In the genomic region with DNA sequence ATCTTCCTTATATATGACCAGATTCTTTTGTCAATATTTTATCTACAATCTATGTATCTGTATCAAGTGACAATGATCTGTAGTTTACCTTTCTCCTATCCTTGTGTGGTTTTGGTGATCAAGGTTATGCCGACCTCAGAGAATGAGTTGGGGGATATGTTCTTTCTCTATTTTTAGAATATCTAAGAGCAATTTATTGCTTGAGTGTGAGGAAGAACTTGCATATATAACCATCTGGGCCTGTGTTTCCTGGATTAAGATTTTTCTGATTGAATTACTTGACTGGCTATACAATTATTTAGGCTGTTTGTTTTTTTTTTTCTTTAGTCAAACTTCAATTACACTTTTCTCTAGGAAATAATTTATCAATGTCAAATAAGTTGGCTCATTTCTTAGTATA, we compare ENCODE assay signal across 23 cellular contexts. TPM values are rescaled to one million over a fixed set of nuclear protein-coding genes. Genes with fewer than 3 reads are reported as not detected.
DNase-seq lines count a peak whose midpoint lies in the region; ATAC-seq, FAIRE-seq and TF ChIP-seq lines count a peak whose summit lies in the region.
"Had no signal": no experiment of that assay in that cellular context is flagged by ENCODE, and none has a peak within 500 bp of the region (broad histone marks: within the 10 kb centered on the region; RNA-seq: fewer than 3 reads in every experiment).

No MANE protein-coding gene starts in this region.

- intact Hi-C loops in GM12878 (cut with micrococcal nuclease; ENCODE audit: unreplicated experiment): no loop called here

- H3K9me3 Mint-ChIP-seq in activated T-cell treated with anti-CD3 and anti-CD28 coated beads, Interleukin-2, amount 50 U/mL, for 72 hours: no peaks in the 10 kb centered on the region
- no peaks in the 10 kb centered on the region for H3K9me3 Mint-ChIP-seq in activated T-cell treated with anti-CD3 and anti-CD28 coated beads, Interleukin-2, amount 50 U/mL, for 24 hours
- H3K9me3 Mint-ChIP-seq in stimulated activated effector memory CD8-positive, alpha-beta T cell treated with anti-CD3 and anti-CD28 coated beads, Interleukin-12 subunit alpha, Interleukin-12 subunit beta, amount 100 ng/mL, for 72 hours: no peaks in the 10 kb centered on the region
- H3K9me3 Mint-ChIP-seq: CD4-positive, alpha-beta T cell; CD8-positive, alpha-beta T cell had no signal

- H2AFZ ChIP-seq in GM12878 (ENCODE audit: control insufficient read depth, low read depth, low read length) (no peak overlapping the region), MM.1S (ENCODE audit: low read length) (no peak overlapping the region)

- RAD21 ChIA-PET in GM12878 (lab: Charles Lee; ENCODE audit: unreplicated experiment): interaction anchor here (1.3 kb wide), 1 partner anchor 19 kb away, joined by 3 read pairs; a partner anchor contains a TSS

- no peak for ATAC-seq in activated T-cell treated with anti-CD3 and anti-CD28 coated beads, Interleukin-2, amount 50 U/mL, for 72 hours (replicated peaks in 1 of 2)
- ATAC-seq in GM12878 (no peak), GM19023 (IDR thresholded peaks at IDR 0.05; ENCODE audit: unreplicated experiment) (no peak), HG03196 (IDR thresholded peaks at IDR 0.05; ENCODE audit: unreplicated experiment) (no peak)
- ATAC-seq in stimulated activated effector memory CD8-positive, alpha-beta T cell treated with anti-CD3 and anti-CD28 coated beads, Interleukin-12 subunit alpha, Interleukin-12 subunit beta, amount 100 ng/mL, for 72 hours: no peak
- ATAC-seq: A549; CD8-positive, alpha-beta T cell had no signal

- FAIRE-seq in GM12878 (lab: Jason Lieb, UNC) (no peak), islet of Langerhans (lab: Jason Lieb, UNC) (peak; percentile 68)
- FAIRE-seq: A549, D721Med, G401.6, GM12891 had no signal

- no peak for DNase-seq in activated T-cell treated with anti-CD3 and anti-CD28 coated beads, Interleukin-2, amount 50 U/mL, for 72 hours
- no peak for DNase-seq in activated T-cell treated with anti-CD3 and anti-CD28 coated beads, Interleukin-2, amount 50 U/mL, for 24 hours
- DNase-seq in GM12878 (ENCODE audit: low read depth, low spot score) (no peak), MM.1S (no peak)
- DNase-seq in stimulated activated effector memory CD8-positive, alpha-beta T cell treated with anti-CD3 and anti-CD28 coated beads, Interleukin-12 subunit alpha, Interleukin-12 subunit beta, amount 100 ng/mL, for 72 hours (ENCODE audit: low spot score in 2 of 2): no peak
- DNase-seq: AML-193; Caco-2; Calu3; CD4-positive, alpha-beta T cell; CD8-positive, alpha-beta T cell; DMS79 treated with DMSO at 0.1 percent for 48 hours; GF-D8 had no signal

- CTCF ChIA-PET in GM12878 (lab: Yijun Ruan, JAX): interaction anchor here (1.3 kb wide), 1 partner anchor 16 kb away, joined by 3 read pairs; no protein-coding TSS in a partner anchor

- H3K4me2 ChIP-seq in GM12878 (ENCODE audit: control insufficient read depth, insufficient read depth) (no peak overlapping the region), MM.1S (ENCODE audit: low read depth, low read length) (no peak overlapping the region)
- H3K4me2 ChIP-seq: A549; BLaER1 treated with 17β-estradiol and CSF1 and Interleukin-3, amounts not matched to agents 10 nM and 100 nM had no signal

- no peaks in the 10 kb centered on the region for H3K9me2 ChIP-seq in MM.1S (replicated peaks; ENCODE audit: insufficient read depth, low read length)

- WGBS in GM12878 (ENCODE audit: insufficient coverage, insufficient replicate concordance, low lambda C conversion rate, missing lambda C conversion rate): 100% methylated on average over 1 of the region's 1 CpG

- no peaks in the 10 kb centered on the region for H3K27me3 Mint-ChIP-seq in activated T-cell treated with anti-CD3 and anti-CD28 coated beads, Interleukin-2, amount 50 U/mL, for 72 hours (ENCODE audit: low read depth)
- H3K27me3 Mint-ChIP-seq in activated T-cell treated with anti-CD3 and anti-CD28 coated beads, Interleukin-2, amount 50 U/mL, for 24 hours: no peaks in the 10 kb centered on the region
- H3K27me3 Mint-ChIP-seq: B cell; CD4-positive, alpha-beta T cell had no signal

- POLR2A ChIA-PET in GM12878 (lab: Charles Lee): no interaction called here

- H3K79me2 ChIP-seq in GM12878 (ENCODE audit: control insufficient read depth, insufficient read depth, low read length) (no peaks in the 10 kb centered on the region), MM.1S (ENCODE audit: low read length) (no peaks in the 10 kb centered on the region)

- no peak for TF ChIP-seq POLR2A in GM12878 (IDR thresholded peaks at IDR 0.05; ENCODE audit: low read depth, low read length)

- no peaks in the 10 kb centered on the region for H3F3A ChIP-seq in MM.1S (ENCODE audit: insufficient read depth, low read length)

- H3K36me3 Mint-ChIP-seq in activated T-cell treated with anti-CD3 and anti-CD28 coated beads, Interleukin-2, amount 50 U/mL, for 72 hours (ENCODE audit: insufficient read depth in 2 of 2): peaks cover 0 to 19% of the 10 kb centered on the region in 2 donors
- H3K36me3 Mint-ChIP-seq in activated T-cell treated with anti-CD3 and anti-CD28 coated beads, Interleukin-2, amount 50 U/mL, for 24 hours (ENCODE audit: low read depth): peaks cover 90% of the 10 kb centered on the region
- peaks cover 95% of the 10 kb centered on the region for H3K36me3 Mint-ChIP-seq in stimulated activated effector memory CD8-positive, alpha-beta T cell treated with anti-CD3 and anti-CD28 coated beads, Interleukin-12 subunit alpha, Interleukin-12 subunit beta, amount 100 ng/mL, for 72 hours

- SMC1A ChIA-PET in GM12878 (lab: Charles Lee; ENCODE audit: uncharacterized antibody, unreplicated experiment): no interaction called here

- H3K9me3 ChIP-seq in GM12878 (replicated peaks; ENCODE audit: control insufficient read depth, insufficient read depth, low read length) (no peaks in the 10 kb centered on the region), MM.1S (replicated peaks; ENCODE audit: insufficient read depth, low read length) (no peaks in the 10 kb centered on the region)
- H3K9me3 ChIP-seq: A549; BLaER1 treated with 17β-estradiol and CSF1 and Interleukin-3, amounts not matched to agents 10 nM and 100 nM; Caco-2 had no signal

- H3K27ac ChIP-seq in GM12878 (ENCODE audit: control insufficient read depth, insufficient read depth) (no peak overlapping the region), MM.1S (ENCODE audit: low read length) (no peak overlapping the region)
- H3K27ac ChIP-seq: 22Rv1; A549; BLaER1 treated with 17β-estradiol and CSF1 and Interleukin-3, amounts not matched to agents 10 nM and 100 nM; C4-2B had no signal

- TF ChIP-seq CTCF in GM12878 (IDR thresholded peaks at IDR 0.05 in 2 of 3, conservative IDR thresholded peaks at IDR 0.05 in 1 of 3; ENCODE audit: control insufficient read depth in 2 of 3, extremely low read depth in 1 of 3, insufficient read depth in 1 of 3, low read depth in 3 of 3, low read length in 3 of 3): no peak
- TF ChIP-seq CTCF in MM.1S (IDR thresholded peaks at IDR 0.05; ENCODE audit: low read length): no peak

- H4K20me1 ChIP-seq in GM12878 (ENCODE audit: control insufficient read depth, insufficient read depth) (no peaks in the 10 kb centered on the region), MM.1S (ENCODE audit: insufficient read depth, low read length) (no peaks in the 10 kb centered on the region)

- H3K4me1 Mint-ChIP-seq in activated T-cell treated with anti-CD3 and anti-CD28 coated beads, Interleukin-2, amount 50 U/mL, for 72 hours (ENCODE audit: low read depth): no peaks in the 10 kb centered on the region
- H3K4me1 Mint-ChIP-seq in activated T-cell treated with anti-CD3 and anti-CD28 coated beads, Interleukin-2, amount 50 U/mL, for 24 hours (ENCODE audit: low read depth): no peaks in the 10 kb centered on the region
- H3K4me1 Mint-ChIP-seq in stimulated activated effector memory CD8-positive, alpha-beta T cell treated with anti-CD3 and anti-CD28 coated beads, Interleukin-12 subunit alpha, Interleukin-12 subunit beta, amount 100 ng/mL, for 72 hours: peaks cover 4% of the 10 kb centered on the region
- H3K4me1 Mint-ChIP-seq: B cell had no signal

- H3K27me3 ChIP-seq in GM12878 (replicated peaks in 1 of 2; ENCODE audit: control insufficient read depth in 2 of 2, insufficient read depth in 2 of 2, low read length in 1 of 2) (no peaks in the 10 kb centered on the region), MM.1S (replicated peaks; ENCODE audit: insufficient read depth, low read length) (no peaks in the 10 kb centered on the region)
- H3K27me3 ChIP-seq: BLaER1 treated with 17β-estradiol and CSF1 and Interleukin-3, amounts not matched to agents 10 nM and 100 nM had no signal

- H3K9ac ChIP-seq in GM12878 (ENCODE audit: control insufficient read depth, insufficient read depth, low read length) (no peak overlapping the region), MM.1S (ENCODE audit: low read length) (no peak overlapping the region)
- H3K9ac ChIP-seq: BLaER1 treated with 17β-estradiol and CSF1 and Interleukin-3, amounts not matched to agents 10 nM and 100 nM had no signal

- H3K27ac Mint-ChIP-seq in activated T-cell treated with anti-CD3 and anti-CD28 coated beads, Interleukin-2, amount 50 U/mL, for 72 hours: peak overlapping the region; percentile 42
- H3K27ac Mint-ChIP-seq in activated T-cell treated with anti-CD3 and anti-CD28 coated beads, Interleukin-2, amount 50 U/mL, for 24 hours: no peak overlapping the region
- peak overlapping the region; percentile 18 for H3K27ac Mint-ChIP-seq in stimulated activated effector memory CD8-positive, alpha-beta T cell treated with anti-CD3 and anti-CD28 coated beads, Interleukin-12 subunit alpha, Interleukin-12 subunit beta, amount 100 ng/mL, for 72 hours
- H3K27ac Mint-ChIP-seq: B cell; CD4-positive, alpha-beta T cell; CD8-positive, alpha-beta T cell had no signal

- in situ Hi-C loops in GM12878 (cut with MboI): no loop called here

- no peak overlapping the region for H3K4me3 Mint-ChIP-seq in activated T-cell treated with anti-CD3 and anti-CD28 coated beads, Interleukin-2, amount 50 U/mL, for 72 hours
- H3K4me3 Mint-ChIP-seq in activated T-cell treated with anti-CD3 and anti-CD28 coated beads, Interleukin-2, amount 50 U/mL, for 24 hours: no peak overlapping the region
- no peak overlapping the region for H3K4me3 Mint-ChIP-seq in stimulated activated effector memory CD8-positive, alpha-beta T cell treated with anti-CD3 and anti-CD28 coated beads, Interleukin-12 subunit alpha, Interleukin-12 subunit beta, amount 100 ng/mL, for 72 hours
- H3K4me3 Mint-ChIP-seq: B cell; CD4-positive, alpha-beta T cell; CD8-positive, alpha-beta T cell had no signal

- peaks cover 18 to 29% of the 10 kb centered on the region in 2 experiments for H3K36me3 ChIP-seq in GM12878 (ENCODE audit: control insufficient read depth in 2 of 2, insufficient read depth in 2 of 2, low read length in 1 of 2)
- H3K36me3 ChIP-seq in MM.1S (replicated peaks; ENCODE audit: insufficient read depth, low read length): peaks cover 8% of the 10 kb centered on the region; the same call in 1 of the 2 replicates

- TSS peak; percentile 18 for BruUV-seq in GM12878 (replicated peaks; lab: Mats Ljungman, UMichigan)

- H3K4me1 ChIP-seq in GM12878 (ENCODE audit: control insufficient read depth, insufficient read depth, low read length): no peaks in the 10 kb centered on the region
- H3K4me1 ChIP-seq in MM.1S (ENCODE audit: low read length): no peaks in the 10 kb centered on the region
- H3K4me1 ChIP-seq: A549, Caco-2 had no signal

- H3K4me3 ChIP-seq in GM12878 (no peak overlapping the region), MM.1S (ENCODE audit: low read length) (no peak overlapping the region)
- H3K4me3 ChIP-seq: A549; BLaER1 treated with 17β-estradiol and CSF1 and Interleukin-3, amounts not matched to agents 10 nM and 100 nM had no signal

- TF ChIP-seq EP300 in GM12878 (IDR thresholded peaks at IDR 0.05; ENCODE audit: borderline replicate concordance in 1 of 2, control insufficient read depth in 1 of 2, low read depth in 2 of 2, low read length in 2 of 2): no peak

- TF ChIP-seq RAD21 in GM12878 (IDR thresholded peaks at IDR 0.05; ENCODE audit: insufficient read depth, low read depth, low read length): no peak

RNA-seq across cellular contexts. Expression of a gene that starts 14.0 kb away (rescaled TPM):
- 10 to 100 TPM; 34.3 to 40.6 TPM for total RNA-seq in activated T-cell treated with anti-CD3 and anti-CD28 coated beads, Interleukin-2, amount 50 U/mL, for 72 hours
- 26.8 and 32.5 TPM in 2 replicates for total RNA-seq in GM12878 (2013; cell fraction: nucleolus; rRNA removed)
- total RNA-seq in GM12878 (2014; rRNA removed): 30.1 and 31.6 TPM in 2 replicates
- 17.3 TPM in 2 replicates for total RNA-seq in GM12878 (2014; rRNA removed; fragmentation: Illumina TruSeq; extraction: Trizol)
- total RNA-seq in GM12878 (2021): 21.4 and 21.6 TPM in 2 replicates
- polyA plus RNA-seq in GM12878 (2011; ENCODE audit: low read depth): 13.3 TPM
- 39.9 and 40.8 TPM in 2 replicates for polyA plus RNA-seq in GM12878 (2011; rRNA removed)
- 42.9 and 49.6 TPM in 2 replicates for polyA plus RNA-seq in GM12878 (2011; cell fraction: cytosol; rRNA removed)
- polyA plus RNA-seq in GM12878 (2011; cell fraction: nucleus; rRNA removed): 18.1 and 18.8 TPM in 2 replicates
- polyA plus RNA-seq in GM12878 (2012): 20.7 and 21.0 TPM in 2 replicates
- polyA plus RNA-seq in GM12878 (2014; fragmentation: Illumina TruSeq; extraction: Trizol): 20.8 and 21.0 TPM in 2 replicates
- polyA plus RNA-seq in GM12878 (2014; fragmentation: Nextera tagmentation; extraction: Ambion mirVana): 10 to 100 TPM in 1 of 2 experiments, 1 to 10 TPM in 1; 6.7 to 10.9 TPM
- polyA plus RNA-seq in GM12878 (2014; rRNA removed): 38.8 and 39.9 TPM in 2 replicates
- polyA plus RNA-seq in GM12878 (2016; fragmentation: Nextera tagmentation; extraction: Ambion mirVana): 10 to 100 TPM; 38.2 to 47.0 TPM
- polyA minus RNA-seq in GM12878 (2011; rRNA and poly(A)+ RNA removed): 41.0 and 51.5 TPM in 2 replicates
- polyA minus RNA-seq in GM12878 (2011; cell fraction: cytosol; rRNA and poly(A)+ RNA removed): 10.1 and 10.2 TPM in 2 replicates
- polyA minus RNA-seq in GM12878 (2011; cell fraction: nucleus; rRNA and poly(A)+ RNA removed): 8.7 and 13.7 TPM in 2 replicates

RNA-seq across cellular contexts. Expression of a gene that starts 17.5 kb away (rescaled TPM):
- 10 to 100 TPM; 68.3 to 78.6 TPM for total RNA-seq in activated T-cell treated with anti-CD3 and anti-CD28 coated beads, Interleukin-2, amount 50 U/mL, for 72 hours
- 37.0 and 38.0 TPM in 2 replicates for total RNA-seq in GM12878 (2013; cell fraction: nucleolus; rRNA removed)
- total RNA-seq in GM12878 (2014; rRNA removed): 73.3 and 74.6 TPM in 2 replicates
- 73.7 and 79.0 TPM in 2 replicates for total RNA-seq in GM12878 (2014; rRNA removed; fragmentation: Illumina TruSeq; extraction: Trizol)
- total RNA-seq in GM12878 (2021): 67.2 and 67.5 TPM in 2 replicates
- polyA plus RNA-seq in GM12878 (2011; ENCODE audit: low read depth): 43.2 TPM
- polyA plus RNA-seq in GM12878 (2011; rRNA removed): 75.4 and 98.7 TPM in 2 replicates
- polyA plus RNA-seq in GM12878 (2011; cell fraction: cytosol; rRNA removed): 140 and 141 TPM in 2 replicates
- polyA plus RNA-seq in GM12878 (2011; cell fraction: nucleus; rRNA removed): 90.6 and 105 TPM in 2 replicates
- polyA plus RNA-seq in GM12878 (2012): 63.7 and 80.1 TPM in 2 replicates
- polyA plus RNA-seq in GM12878 (2014; fragmentation: Illumina TruSeq; extraction: Trizol): 140 and 145 TPM in 2 replicates
- polyA plus RNA-seq in GM12878 (2014; fragmentation: Nextera tagmentation; extraction: Ambion mirVana): 100 to 1,000 TPM; 128 to 143 TPM
- 97.3 and 106 TPM in 2 replicates for polyA plus RNA-seq in GM12878 (2014; rRNA removed)
- 100 to 1,000 TPM; 140 to 143 TPM for polyA plus RNA-seq in GM12878 (2016; fragmentation: Nextera tagmentation; extraction: Ambion mirVana)
- polyA minus RNA-seq in GM12878 (2011; rRNA and poly(A)+ RNA removed): 101 and 104 TPM in 2 replicates
- 28.6 and 31.5 TPM in 2 replicates for polyA minus RNA-seq in GM12878 (2011; cell fraction: cytosol; rRNA and poly(A)+ RNA removed)
- polyA minus RNA-seq in GM12878 (2011; cell fraction: nucleus; rRNA and poly(A)+ RNA removed): 22.7 and 42.6 TPM in 2 replicates

RNA-seq across cellular contexts. Expression of a gene that starts 18.2 kb away (rescaled TPM):
- 100 to 1,000 TPM; 119 to 144 TPM for total RNA-seq in activated T-cell treated with anti-CD3 and anti-CD28 coated beads, Interleukin-2, amount 50 U/mL, for 72 hours
- 42.6 and 46.5 TPM in 2 replicates for total RNA-seq in GM12878 (2013; cell fraction: nucleolus; rRNA removed)
- total RNA-seq in GM12878 (2014; rRNA removed) (46.9 and 53.0 TPM in 2 replicates), GM12878 (2014; rRNA removed; fragmentation: Illumina TruSeq; extraction: Trizol) (40.0 and 40.8 TPM in 2 replicates), GM12878 (2021) (45.4 and 49.3 TPM in 2 replicates)
- 21.3 TPM for polyA plus RNA-seq in GM12878 (2011; ENCODE audit: low read depth)
- polyA plus RNA-seq in GM12878 (2011; rRNA removed) (88.5 and 124 TPM in 2 replicates), GM12878 (2014; fragmentation: Illumina TruSeq; extraction: Trizol) (63.1 and 69.7 TPM in 2 replicates), GM12878 (2014; fragmentation: Nextera tagmentation; extraction: Ambion mirVana) (10 to 100 TPM; 42.8 to 51.2 TPM), GM12878 (2014; rRNA removed) (55.5 and 59.3 TPM in 2 replicates), GM12878 (2016; fragmentation: Nextera tagmentation; extraction: Ambion mirVana) (10 to 100 TPM; 79.1 to 83.4 TPM)
- 49.6 and 68.6 TPM in 2 replicates for polyA plus RNA-seq in GM12878 (2011; cell fraction: cytosol; rRNA removed)
- polyA plus RNA-seq in GM12878 (2011; cell fraction: nucleus; rRNA removed): 112 and 139 TPM in 2 replicates
- polyA plus RNA-seq in GM12878 (2012): 28.1 and 36.6 TPM in 2 replicates
- polyA minus RNA-seq in GM12878 (2011; rRNA and poly(A)+ RNA removed): 51.1 and 52.3 TPM in 2 replicates
- 15.9 and 17.4 TPM in 2 replicates for polyA minus RNA-seq in GM12878 (2011; cell fraction: cytosol; rRNA and poly(A)+ RNA removed)
- polyA minus RNA-seq in GM12878 (2011; cell fraction: nucleus; rRNA and poly(A)+ RNA removed): 29.9 and 65.0 TPM in 2 replicates

RNA-seq across cellular contexts. Expression of a gene that starts 29.2 kb away (rescaled TPM):
- total RNA-seq in activated T-cell treated with anti-CD3 and anti-CD28 coated beads, Interleukin-2, amount 50 U/mL, for 72 hours: 10 to 100 TPM; 27.1 to 27.2 TPM
- total RNA-seq in GM12878 (2013; cell fraction: nucleolus; rRNA removed): 5.7 and 6.6 TPM in 2 replicates
- total RNA-seq in GM12878 (2014; rRNA removed): 48.0 and 51.9 TPM in 2 replicates
- total RNA-seq in GM12878 (2014; rRNA removed; fragmentation: Illumina TruSeq; extraction: Trizol): 55.9 and 58.1 TPM in 2 replicates
- 41.2 and 42.4 TPM in 2 replicates for total RNA-seq in GM12878 (2021)
- 32.8 TPM for polyA plus RNA-seq in GM12878 (2011; ENCODE audit: low read depth)
- polyA plus RNA-seq in GM12878 (2011; rRNA removed): 62.3 and 72.3 TPM in 2 replicates
- polyA plus RNA-seq in GM12878 (2011; cell fraction: cytosol; rRNA removed): 33.8 and 45.2 TPM in 2 replicates
- polyA plus RNA-seq in GM12878 (2011; cell fraction: nucleus; rRNA removed): 21.5 and 26.3 TPM in 2 replicates
- 36.6 and 36.9 TPM in 2 replicates for polyA plus RNA-seq in GM12878 (2012)
- 66.0 and 78.0 TPM in 2 replicates for polyA plus RNA-seq in GM12878 (2014; fragmentation: Illumina TruSeq; extraction: Trizol)
- polyA plus RNA-seq in GM12878 (2014; fragmentation: Nextera tagmentation; extraction: Ambion mirVana): 100 to 1,000 TPM; 180 to 207 TPM
- polyA plus RNA-seq in GM12878 (2014; rRNA removed): 53.8 and 64.4 TPM in 2 replicates
- 100 to 1,000 TPM; 124 to 131 TPM for polyA plus RNA-seq in GM12878 (2016; fragmentation: Nextera tagmentation; extraction: Ambion mirVana)
- 18.1 and 18.3 TPM in 2 replicates for polyA minus RNA-seq in GM12878 (2011; rRNA and poly(A)+ RNA removed)
- polyA minus RNA-seq in GM12878 (2011; cell fraction: cytosol; rRNA and poly(A)+ RNA removed): 8.8 and 10.3 TPM in 2 replicates
- 5.6 and 8.9 TPM in 2 replicates for polyA minus RNA-seq in GM12878 (2011; cell fraction: nucleus; rRNA and poly(A)+ RNA removed)

RNA-seq across cellular contexts. Expression of a gene that starts 30.0 kb away (rescaled TPM):
- total RNA-seq in activated T-cell treated with anti-CD3 and anti-CD28 coated beads, Interleukin-2, amount 50 U/mL, for 72 hours: 10 to 100 TPM; 30.7 to 36.6 TPM
- 16.7 and 16.8 TPM in 2 replicates for total RNA-seq in GM12878 (2013; cell fraction: nucleolus; rRNA removed)
- total RNA-seq in GM12878 (2014; rRNA removed): 14.7 and 15.6 TPM in 2 replicates
- total RNA-seq in GM12878 (2014; rRNA removed; fragmentation: Illumina TruSeq; extraction: Trizol): 12.6 and 13.5 TPM in 2 replicates
- total RNA-seq in GM12878 (2021): 32.2 and 32.7 TPM in 2 replicates
- polyA plus RNA-seq in GM12878 (2011; ENCODE audit: low read depth): 6.7 TPM
- 10.8 and 19.9 TPM in 2 replicates for polyA plus RNA-seq in GM12878 (2011; rRNA removed)
- 21.5 and 26.0 TPM in 2 replicates for polyA plus RNA-seq in GM12878 (2011; cell fraction: cytosol; rRNA removed)
- polyA plus RNA-seq in GM12878 (2011; cell fraction: nucleus; rRNA removed): 28.7 and 32.1 TPM in 2 replicates
- 11.0 and 13.2 TPM in 2 replicates for polyA plus RNA-seq in GM12878 (2012)
- 11.5 and 20.2 TPM in 2 replicates for polyA plus RNA-seq in GM12878 (2014; fragmentation: Illumina TruSeq; extraction: Trizol)
- polyA plus RNA-seq in GM12878 (2014; fragmentation: Nextera tagmentation; extraction: Ambion mirVana): under 1 TPM; 0.34 to 0.60 TPM
- 23.5 and 26.6 TPM in 2 replicates for polyA plus RNA-seq in GM12878 (2014; rRNA removed)
- 1 to 10 TPM; 2.1 to 2.8 TPM for polyA plus RNA-seq in GM12878 (2016; fragmentation: Nextera tagmentation; extraction: Ambion mirVana)
- polyA minus RNA-seq in GM12878 (2011; rRNA and poly(A)+ RNA removed): 27.6 and 31.8 TPM in 2 replicates
- 9.1 and 12.8 TPM in 2 replicates for polyA minus RNA-seq in GM12878 (2011; cell fraction: cytosol; rRNA and poly(A)+ RNA removed)
- polyA minus RNA-seq in GM12878 (2011; cell fraction: nucleus; rRNA and poly(A)+ RNA removed): 5.7 and 14.7 TPM in 2 replicates
